Comparison of ENCODE assay signal across 1 cellular context in genomic region chr7:132081686-132082085, GRCh38.
TF ChIP-seq lines count a peak whose summit lies in the region.

No MANE protein-coding gene starts in this region.

TF ChIP-seq in SK-N-SH, 30 proteins besides CTCF, POLR2A, EP300 and RAD21 (continued from another document):
- TF ChIP-seq ZBTB33 (IDR thresholded peaks at IDR 0.05; ENCODE audit: borderline replicate concordance, low read depth) (no peak), JUND (IDR thresholded peaks at IDR 0.05) (no peak), RXRA (IDR thresholded peaks at IDR 0.05; ENCODE audit: borderline replicate concordance, low read depth) (no peak), TEAD4 (IDR thresholded peaks at IDR 0.05; ENCODE audit: borderline replicate concordance, insufficient read depth) (no peak), ELF1 (IDR thresholded peaks at IDR 0.05) (no peak), GATA2 (CRISPR knock-in tag; IDR thresholded peaks at IDR 0.05) (no peak), MEF2A (IDR thresholded peaks at IDR 0.05; ENCODE audit: borderline replicate concordance, low read depth) (no peak), MXI1 (IDR thresholded peaks at IDR 0.05; ENCODE audit: low read depth, low read length) (no peak), CHD2 (IDR thresholded peaks at IDR 0.05; ENCODE audit: low read length, partially characterized antibody) (no peak), POLR2AphosphoS5 (IDR thresholded peaks at IDR 0.05; ENCODE audit: low read depth, low read length) (no peak), SMC3 (IDR thresholded peaks at IDR 0.05; ENCODE audit: low read depth, low read length) (no peak)
